In the genomic region with DNA sequence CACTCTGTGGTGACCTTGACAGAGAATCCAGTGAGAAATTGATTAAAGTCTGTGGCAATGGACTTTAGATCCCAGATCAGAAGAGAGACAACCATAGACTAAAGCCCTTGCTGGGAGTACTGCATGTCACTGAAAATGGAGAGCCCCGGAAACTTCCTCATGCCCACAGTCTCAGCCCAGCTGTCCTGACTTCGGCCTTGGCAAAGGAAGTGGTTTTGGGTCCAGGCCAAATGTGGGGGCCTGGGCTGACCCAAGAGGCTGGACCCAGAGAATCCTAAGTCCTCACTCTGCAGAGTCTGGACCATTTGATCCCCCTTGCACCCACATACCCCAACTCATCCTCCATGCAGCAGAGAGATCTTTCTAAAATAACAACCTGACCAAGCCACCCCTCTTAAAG, we compare ENCODE assay signal across 27 cellular contexts. TPM values are rescaled to one million over a fixed set of nuclear protein-coding genes. Genes with fewer than 3 reads are reported as not detected.
A peak's percentile ranks its signal among the peaks of the same experiment; 100 is the strongest.
DNase-seq lines count a peak whose midpoint lies in the region; ATAC-seq and TF ChIP-seq lines count a peak whose summit lies in the region.
"Had no signal": no experiment of that assay in that cellular context is flagged by ENCODE, and none has a peak within 500 bp of the region (broad histone marks: within the 10 kb centered on the region; RNA-seq: fewer than 3 reads in every experiment).

No MANE protein-coding gene starts in this region.

- no peak overlapping the region for H3K4me2 ChIP-seq in osteoblast (ENCODE audit: insufficient read depth, low read length)

- H3K36me3 ChIP-seq in osteoblast (ENCODE audit: insufficient read depth, low read length) = no peaks in the 10 kb centered on the region

- H3K4me1 ChIP-seq in osteoblast (ENCODE audit: insufficient read depth, low read length) = peaks cover 7% of the 10 kb centered on the region

- no peak overlapping the region for H3K27ac ChIP-seq in osteoblast (ENCODE audit: low read depth, low read length)
- H3K27ac ChIP-seq: GM23248 had no signal

- H4K20me1 ChIP-seq in osteoblast (ENCODE audit: insufficient read depth, low read length) = no peaks in the 10 kb centered on the region

- peak; percentile 57 for DNase-seq in Right ventricle myocardium superior
- no peak for DNase-seq in left cardiac atrium
- DNase-seq in globus pallidus (ENCODE audit: low spot score) = peak; percentile 8
- peak; percentile 34 for DNase-seq in osteoblast (ENCODE audit: insufficient read length, low spot score, missing footprints)
- no peak for DNase-seq in DMS 273 treated with DMSO at 0.1 percent for 48 hours (lab: John Stamatoyannopoulos, UW)
- DNase-seq: 8988T, Calu3, DMS153, DND-41, GM23248, H7, Karpas-422, NCI-H1105, NCI-H1436 treated with DMSO at 0.1 percent for 48 hours, NCI-H187 treated with DMSO at 0.1 percent for 48 hours, NCI-H2107, NCI-H446, NCI-H524 treated with DMSO at 0.1 percent for 48 hours, NCI-H774, PC-3 had no signal

- no peak overlapping the region for H3K4me3 ChIP-seq in osteoblast (ENCODE audit: insufficient read depth, low read length)
- H3K4me3 ChIP-seq: GM23248 had no signal

- intact Hi-C loops in Right ventricle myocardium superior (cut with DNase I) = no loop called here
- intact Hi-C loops in left cardiac atrium (cut with DNase I) = no loop called here

- H3K9me3 ChIP-seq in osteoblast (ENCODE audit: low read depth, low read length) = no peaks in the 10 kb centered on the region

- peaks cover 9% of the 10 kb centered on the region for H3K27me3 ChIP-seq in osteoblast (ENCODE audit: insufficient read depth, low read length)

- ATAC-seq in Right ventricle myocardium superior (ENCODE audit: poor library complexity) (peak; percentile 25), left cardiac atrium (no peak), HG02870 (IDR thresholded peaks at IDR 0.05; ENCODE audit: unreplicated experiment) (no peak), GM21367 (IDR thresholded peaks at IDR 0.05; ENCODE audit: unreplicated experiment) (no peak)
- ATAC-seq: HepG2, PC-3, Right ventricle myocardium inferior had no signal

- H2AFZ ChIP-seq in osteoblast (ENCODE audit: low read length) = no peak overlapping the region
- H2AFZ ChIP-seq: GM23248 had no signal

- TF ChIP-seq CTCF in osteoblast (IDR thresholded peaks at IDR 0.05; ENCODE audit: extremely low read depth, low read depth, low read length) = no peak

- H3K79me2 ChIP-seq in osteoblast (ENCODE audit: insufficient read depth, low read length) = no peaks in the 10 kb centered on the region

RNA-seq across cellular contexts. Expression of a gene that starts 4.7 kb away (rescaled TPM):
- total RNA-seq in Right ventricle myocardium superior (1.4 TPM), left cardiac atrium (1 to 10 TPM; 1.2 to 1.6 TPM), osteoblast (0.29 and 0.36 TPM in 2 replicates)
- total RNA-seq: HT1080, M059J, SK-MEL-5 had no signal

RNA-seq across cellular contexts. Expression of a gene that starts 55.9 kb away (rescaled TPM):
- 42.9 TPM for total RNA-seq in Right ventricle myocardium superior
- total RNA-seq in left cardiac atrium = 10 to 100 TPM; 40.3 to 80.0 TPM
- total RNA-seq in osteoblast = 0.72 and 1.8 TPM in 2 replicates
- total RNA-seq: Calu3, GM23248, H7, PC-3, SK-MEL-5 had no signal

Comparison
In these comparisons a context has a peak if more than half of its experiments do, and no peak if none do; other contexts are left out.
1. DNase-seq: peak in Right ventricle myocardium superior (single experiment), globus pallidus (single experiment) and osteoblast (single experiment); none in left cardiac atrium (single experiment) and DMS 273 treated with DMSO at 0.1 percent for 48 hours (single experiment).
2. RNA of a gene that starts 55.9 kb away (total RNA-seq): 40.3 to 80.0 TPM in left cardiac atrium and 42.9 TPM in Right ventricle myocardium superior (single experiment); 0.72 to 1.8 TPM in osteoblast; every median in the first group is over 10 times any median in the second.